Comparison of ENCODE assay signal across 9 cellular contexts in genomic region chr17:74922694-74923537, GRCh38. TPM values are rescaled to one million over a fixed set of nuclear protein-coding genes. Genes with fewer than 3 reads are reported as not detected.
DNase-seq lines count a peak whose midpoint lies in the region; ATAC-seq and TF ChIP-seq lines count a peak whose summit lies in the region.
"Had no signal": no experiment of that assay in that cellular context is flagged by ENCODE, and none has a peak within 500 bp of the region (broad histone marks: within the 10 kb centered on the region; RNA-seq: fewer than 3 reads in every experiment).

USH1G (minus strand) TSS chr17:74923255; CDS start chr17:74923073, 182 bp downstream.

- peak within 1 kb of the TSS; percentile 78 for H2AFZ ChIP-seq in HCT116 (ENCODE audit: low read depth, low read length, poor library complexity, severe bottlenecking)

- peaks cover 0 to 2% of the 10 kb centered on the region in 2 experiments; a peak in 1 of 4 replicates for H3K36me3 ChIP-seq in HCT116 (ENCODE audit: control insufficient read depth in 1 of 2, insufficient read depth in 2 of 2, low read length in 2 of 2)
- no peaks in the 10 kb centered on the region for H3K36me3 ChIP-seq in cardiac muscle cell
- H3K36me3 ChIP-seq in gastrocnemius medialis, result no peaks in the 10 kb centered on the region

- CTCF ChIA-PET in HCT116 (lab: Charles Lee), result interaction anchor here (0.6 to 2.8 kb wide), 8 partner anchors 11 to 318 kb away, joined by 3 to 20 read pairs (median 4); partner anchors contain the start of gene FDXR

- DNase-seq in HCT116 (ENCODE audit: low read depth, low spot score), result no peak
- DNase-seq in T-helper 9 cell, result peak; percentile 15
- peak; percentile 8 to 48 for DNase-seq in cardiac muscle cell (ENCODE audit: low read depth in 1 of 2, low spot score in 1 of 2)
- DNase-seq in gastrocnemius medialis, result no peak
- DNase-seq in NK-92 (lab: John Stamatoyannopoulos, UW; ENCODE audit: unreplicated experiment), result no peak
- no peak for DNase-seq in activated CD4-positive, alpha-beta T cell treated with anti-CD3 and anti-CD28 coated beads for 4 hours
- no peak for DNase-seq in NAMALWA (ENCODE audit: low spot score)

- H3K4me2 ChIP-seq in HCT116 (ENCODE audit: low read length), result peak within 1 kb of the TSS; percentile 97

- TF ChIP-seq POLR2A in HCT116 (IDR thresholded peaks at IDR 0.05; ENCODE audit: borderline replicate concordance, extremely low read depth, insufficient read depth, insufficient read length) (no peak), gastrocnemius medialis (IDR thresholded peaks at IDR 0.05) (no peak)

- no peaks in the 10 kb centered on the region for H3K79me2 ChIP-seq in HCT116 (ENCODE audit: insufficient read depth, low read length)

- no peaks in the 10 kb centered on the region for H3K9me2 ChIP-seq in HCT116 (ENCODE audit: insufficient read depth)

- H3K9me3 ChIP-seq in HCT116 (ENCODE audit: control insufficient read depth in 1 of 2, insufficient read depth in 1 of 2, low read depth in 1 of 2, low read length in 2 of 2), result no peaks in the 10 kb centered on the region
- H3K9me3 ChIP-seq in cardiac muscle cell (ENCODE audit: low read depth), result no peaks in the 10 kb centered on the region
- no peaks in the 10 kb centered on the region for H3K9me3 ChIP-seq in gastrocnemius medialis

- H4K20me1 ChIP-seq in HCT116 (ENCODE audit: insufficient read depth), result no peaks in the 10 kb centered on the region

- H3K4me3 ChIP-seq in HCT116 (replicated peaks in 1 of 2; ENCODE audit: low read depth in 1 of 2, low read length in 2 of 2) (peak within 1 kb of the TSS; percentile 58 to 65), cardiac muscle cell (peak within 1 kb of the TSS; percentile 27), gastrocnemius medialis (peak within 1 kb of the TSS; percentile 10 to 54 (median 42))

- ATAC-seq in HCT116 (peak; percentile 72), gastrocnemius medialis (peak in 1 of 2 donors; percentile 26), HG03097 (IDR thresholded peaks at IDR 0.05; ENCODE audit: low FRiP score, unreplicated experiment) (no peak)

- peaks cover 16 to 34% of the 10 kb centered on the region in 2 experiments for H3K4me1 ChIP-seq in HCT116 (ENCODE audit: control insufficient read depth in 1 of 2, insufficient read depth in 2 of 2, low read length in 2 of 2)
- peaks cover 4% of the 10 kb centered on the region for H3K4me1 ChIP-seq in cardiac muscle cell (ENCODE audit: low read depth)
- peaks cover 0 to 14% of the 10 kb centered on the region in 2 donors for H3K4me1 ChIP-seq in gastrocnemius medialis

- POLR2A ChIA-PET in HCT116 (lab: Charles Lee), result interaction anchor here (0.9 kb wide), 1 partner anchor 50 kb away, joined by 4 read pairs; the partner anchor contains the start of gene FDXR

- peak within 1 kb of the TSS; percentile 64 for H3K9ac ChIP-seq in HCT116 (ENCODE audit: low read length)

- BruUV-seq in HCT116 (replicated peaks; lab: Mats Ljungman, UMichigan), result no TSS peak

- RAD21 ChIA-PET in HCT116 (lab: Charles Lee; ENCODE audit: low non-redundant PET in 1 of 2, low total read pairs in 2 of 2, uncharacterized antibody in 2 of 2, unreplicated experiment in 2 of 2), result interaction anchor here in 1 of 2 experiments (0.6 to 0.8 kb wide), 2 partner anchors 35 to 49 kb away, joined by 6 to 10 read pairs; no protein-coding TSS in a partner anchor

- in situ Hi-C loops in gastrocnemius medialis (cut with MboI; ENCODE audit: low sequenced_read_pairs in 4 of 4), result no loop called here

- TF ChIP-seq RAD21 in HCT116 (IDR thresholded peaks at IDR 0.05; ENCODE audit: low read depth), result no peak

- H3K27me3 ChIP-seq in HCT116 (ENCODE audit: insufficient read depth, low read length) (peaks cover 4% of the 10 kb centered on the region; the same call in 1 of the 2 replicates), cardiac muscle cell (peaks cover 56% of the 10 kb centered on the region), gastrocnemius medialis (peaks cover 46 to 58% (median 56%) of the 10 kb centered on the region in 3 donors)

- intact Hi-C loops in HCT116 (cut with micrococcal nuclease) (loop anchor here (1.0 kb wide), 1 partner anchor 35 kb away; no protein-coding TSS in a partner anchor), gastrocnemius medialis (cut with DNase I; ENCODE audit: low total_unique reads) (loop anchor here (1.0 kb wide), 1 partner anchor 35 kb away; no protein-coding TSS in a partner anchor)

- peak within 1 kb of the TSS; percentile 26; the same call in 1 of the 2 replicates for H3K27ac ChIP-seq in HCT116 (ENCODE audit: low read depth, low read length)
- no peak within 1 kb of the TSS for H3K27ac ChIP-seq in cardiac muscle cell
- H3K27ac ChIP-seq in gastrocnemius medialis, result no peak within 1 kb of the TSS

- TF ChIP-seq CTCF in HCT116 (IDR thresholded peaks at IDR 0.05 in 2 of 3, conservative IDR thresholded peaks at IDR 0.05 in 1 of 3; ENCODE audit: borderline replicate concordance in 1 of 3, insufficient read depth in 1 of 3, low read depth in 2 of 3, low read length in 2 of 3), result no peak
- TF ChIP-seq CTCF in cardiac muscle cell (IDR thresholded peaks at IDR 0.05; ENCODE audit: low read depth, low read length), result no peak
- TF ChIP-seq CTCF in gastrocnemius medialis (IDR thresholded peaks at IDR 0.05 in 4 of 5, conservative IDR thresholded peaks at IDR 0.05 in 1 of 5), result no peak

TF ChIP-seq in HCT116, 20 proteins besides CTCF, POLR2A, EP300 and RAD21:
- TF ChIP-seq EGR1 (IDR thresholded peaks at IDR 0.05; ENCODE audit: low read depth) (peak; percentile 79), ATF3 (IDR thresholded peaks at IDR 0.05) (no peak), POLR2AphosphoS5 (IDR thresholded peaks at IDR 0.05; ENCODE audit: low read depth, low read length) (no peak; the same call in 1 of the 2 replicates)

RNA-seq across cellular contexts. Expression of gene USH1G, which starts in this region (rescaled TPM):
- 3.1 TPM for total RNA-seq in HCT116 (2021; ENCODE audit: unreplicated experiment)
- 2.2 and 2.4 TPM in 2 replicates for polyA plus RNA-seq in HCT116 (2012)
- total RNA-seq in cardiac muscle cell, result 2.5 and 4.0 TPM in 2 replicates
- polyA plus RNA-seq in cardiac muscle cell, result 1.9 and 3.1 TPM in 2 replicates
- not detected for total RNA-seq in gastrocnemius medialis
- total RNA-seq: LHCN-M2 had no signal

Comparison
In these comparisons a context has a peak if more than half of its experiments do, and no peak if none do; other contexts are left out.
1. DNase-seq: peak in T-helper 9 cell (single experiment) and cardiac muscle cell (2 of 2); none in HCT116 (single experiment), gastrocnemius medialis (0 of 2), NK-92 (single experiment), activated CD4-positive, alpha-beta T cell treated with anti-CD3 and anti-CD28 coated beads for 4 hours (0 of 2) and NAMALWA (single experiment).
2. Peak in every context shown above with its lines, with median percentiles within 50 percentile points of each other: H3K4me3 ChIP-seq.